In the genomic region with DNA sequence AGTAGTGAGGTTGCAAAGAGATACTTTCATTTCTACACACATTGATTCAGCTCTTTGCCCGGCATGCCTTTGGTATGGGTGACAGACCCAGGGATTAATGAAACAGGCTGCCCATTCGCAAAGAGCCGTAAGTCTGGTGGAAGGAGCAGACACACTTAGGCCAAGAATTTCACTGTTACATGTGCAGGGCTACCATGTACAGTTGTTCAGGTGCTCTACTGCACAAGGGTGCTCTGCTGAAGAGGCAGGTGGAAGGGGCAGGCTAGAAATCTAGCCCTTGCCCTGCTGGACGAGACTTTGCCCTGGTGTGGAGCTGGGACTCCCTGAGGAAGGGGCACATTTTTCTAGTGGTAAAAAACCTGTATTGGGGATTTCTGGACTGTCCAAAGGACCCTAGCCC, we compare ENCODE assay signal across 35 cellular contexts. TPM values are rescaled to one million over a fixed set of nuclear protein-coding genes. Genes with fewer than 3 reads are reported as not detected.
DNase-seq lines count a peak whose midpoint lies in the region; ATAC-seq and TF ChIP-seq lines count a peak whose summit lies in the region.
"Had no signal": no experiment of that assay in that cellular context is flagged by ENCODE, and none has a peak within 500 bp of the region (broad histone marks: within the 10 kb centered on the region; RNA-seq: fewer than 3 reads in every experiment).

No MANE protein-coding gene starts in this region.

- no TSS peak for BruUV-seq in A673 (replicated peaks; lab: Mats Ljungman, UMichigan)

- H3K27me3 Mint-ChIP-seq in activated CD8-positive, alpha-beta memory T cell treated with anti-CD3 and anti-CD28 coated beads, Interleukin-2, amount 10 ng/mL, durations not matched to agents 7 days and 5 days: peaks cover 10% of the 10 kb centered on the region
- H3K27me3 Mint-ChIP-seq in activated naive CD4-positive, alpha-beta T cell treated with anti-CD3 and anti-CD28 coated beads, Interleukin-2, amount 10 ng/mL, durations not matched to agents 7 days and 5 days: peaks cover 9% of the 10 kb centered on the region

- H3K27ac Mint-ChIP-seq in activated CD8-positive, alpha-beta memory T cell treated with anti-CD3 and anti-CD28 coated beads, Interleukin-2, amount 10 ng/mL, durations not matched to agents 7 days and 5 days: no peak overlapping the region
- no peak overlapping the region for H3K27ac Mint-ChIP-seq in activated naive CD4-positive, alpha-beta T cell treated with anti-CD3 and anti-CD28 coated beads, Interleukin-2, amount 10 ng/mL, durations not matched to agents 7 days and 5 days
- H3K27ac Mint-ChIP-seq: B cell; CD4-positive, alpha-beta memory T cell; CD4-positive, alpha-beta T cell; CD4-positive, CD25-positive, alpha-beta regulatory T cell; CD8-positive, alpha-beta memory T cell; CD8-positive, alpha-beta T cell had no signal

- H3K4me1 Mint-ChIP-seq in activated CD8-positive, alpha-beta memory T cell treated with anti-CD3 and anti-CD28 coated beads, Interleukin-2, amount 10 ng/mL, durations not matched to agents 7 days and 5 days: no peaks in the 10 kb centered on the region
- no peaks in the 10 kb centered on the region for H3K4me1 Mint-ChIP-seq in activated naive CD4-positive, alpha-beta T cell treated with anti-CD3 and anti-CD28 coated beads, Interleukin-2, amount 10 ng/mL, durations not matched to agents 7 days and 5 days
- H3K4me1 Mint-ChIP-seq: B cell; CD14-positive monocyte; CD4-positive, alpha-beta memory T cell; CD4-positive, CD25-positive, alpha-beta regulatory T cell; CD8-positive, alpha-beta memory T cell had no signal

- CTCF ChIA-PET in activated CD8-positive, alpha-beta memory T cell treated with anti-CD3 and anti-CD28 coated beads, Interleukin-2, amount 10 ng/mL, durations not matched to agents 7 days and 5 days (lab: Charles Lee): no interaction called here
- CTCF ChIA-PET in A673 (lab: Charles Lee): no interaction called here
- CTCF ChIA-PET in activated naive CD4-positive, alpha-beta T cell treated with anti-CD3 and anti-CD28 coated beads, Interleukin-2, amount 10 ng/mL, durations not matched to agents 7 days and 5 days (lab: Charles Lee): no interaction called here

- H3K9me3 Mint-ChIP-seq in activated CD8-positive, alpha-beta memory T cell treated with anti-CD3 and anti-CD28 coated beads, Interleukin-2, amount 10 ng/mL, durations not matched to agents 7 days and 5 days (ENCODE audit: low read depth): no peaks in the 10 kb centered on the region
- H3K9me3 Mint-ChIP-seq in activated naive CD4-positive, alpha-beta T cell treated with anti-CD3 and anti-CD28 coated beads, Interleukin-2, amount 10 ng/mL, durations not matched to agents 7 days and 5 days: no peaks in the 10 kb centered on the region
- H3K9me3 Mint-ChIP-seq: CD4-positive, alpha-beta T cell; CD8-positive, alpha-beta T cell had no signal

- TF ChIP-seq CTCF in esophagus muscularis mucosa (IDR thresholded peaks at IDR 0.05): no peak
- no peak for TF ChIP-seq CTCF in lung (IDR thresholded peaks at IDR 0.05; ENCODE audit: control extremely low read depth, extremely low read depth)
- no peak for TF ChIP-seq CTCF in A673 (conservative IDR thresholded peaks at IDR 0.05; ENCODE audit: low read depth, low read length)

- ATAC-seq in activated CD8-positive, alpha-beta memory T cell treated with anti-CD3 and anti-CD28 coated beads, Interleukin-2, amount 10 ng/mL, durations not matched to agents 7 days and 5 days: no peak
- no peak for ATAC-seq in lung (ENCODE audit: insufficient read depth, low FRiP score)
- ATAC-seq in HG03469 (IDR thresholded peaks at IDR 0.05; ENCODE audit: unreplicated experiment): no peak
- ATAC-seq: A549; CD8-positive, alpha-beta T cell had no signal

- TF ChIP-seq EP300 in esophagus muscularis mucosa (IDR thresholded peaks at IDR 0.05): no peak

- POLR2A ChIA-PET in A673 (lab: Charles Lee; ENCODE audit: low non-redundant PET): no interaction called here

- H3K4me3 ChIP-seq in Karpas-422 (ENCODE audit: low read length): no peak overlapping the region
- no peak overlapping the region for H3K4me3 ChIP-seq in esophagus muscularis mucosa
- H3K4me3 ChIP-seq in lung: no peak overlapping the region
- no peak overlapping the region for H3K4me3 ChIP-seq in A673 (ENCODE audit: low read depth, low read length, poor library complexity, severe bottlenecking)
- H3K4me3 ChIP-seq: A549; BLaER1; BLaER1 treated with 17β-estradiol and CSF1 and Interleukin-3, amounts not matched to agents 10 nM and 100 nM had no signal

- no peaks in the 10 kb centered on the region for H3K36me3 ChIP-seq in Karpas-422 (ENCODE audit: insufficient read depth, low read length)
- no peaks in the 10 kb centered on the region for H3K36me3 ChIP-seq in esophagus muscularis mucosa
- H3K36me3 ChIP-seq in lung (ENCODE audit: control insufficient read depth in 2 of 2, insufficient read depth in 2 of 2, low read length in 2 of 2): no peaks in the 10 kb centered on the region
- no peaks in the 10 kb centered on the region for H3K36me3 ChIP-seq in A673 (ENCODE audit: insufficient read depth, low read length, poor library complexity, severe bottlenecking)
- H3K36me3 ChIP-seq: BE2C; BLaER1; BLaER1 treated with 17β-estradiol and CSF1 and Interleukin-3, amounts not matched to agents 10 nM and 100 nM had no signal

- H3K79me2 ChIP-seq in Karpas-422 (ENCODE audit: low read length): no peaks in the 10 kb centered on the region

- H3K36me3 Mint-ChIP-seq in activated CD8-positive, alpha-beta memory T cell treated with anti-CD3 and anti-CD28 coated beads, Interleukin-2, amount 10 ng/mL, durations not matched to agents 7 days and 5 days: no peaks in the 10 kb centered on the region
- no peaks in the 10 kb centered on the region for H3K36me3 Mint-ChIP-seq in activated naive CD4-positive, alpha-beta T cell treated with anti-CD3 and anti-CD28 coated beads, Interleukin-2, amount 10 ng/mL, durations not matched to agents 7 days and 5 days
- H3K36me3 Mint-ChIP-seq: CD14-positive monocyte; CD4-positive, alpha-beta memory T cell; CD4-positive, CD25-positive, alpha-beta regulatory T cell; CD8-positive, alpha-beta memory T cell; CD8-positive, alpha-beta T cell had no signal

- no peak overlapping the region for H3K4me3 Mint-ChIP-seq in activated CD8-positive, alpha-beta memory T cell treated with anti-CD3 and anti-CD28 coated beads, Interleukin-2, amount 10 ng/mL, durations not matched to agents 7 days and 5 days
- no peak overlapping the region for H3K4me3 Mint-ChIP-seq in activated naive CD4-positive, alpha-beta T cell treated with anti-CD3 and anti-CD28 coated beads, Interleukin-2, amount 10 ng/mL, durations not matched to agents 7 days and 5 days
- H3K4me3 Mint-ChIP-seq: B cell; CD14-positive monocyte; CD4-positive, alpha-beta memory T cell; CD4-positive, alpha-beta T cell; CD4-positive, CD25-positive, alpha-beta regulatory T cell; CD8-positive, alpha-beta memory T cell; CD8-positive, alpha-beta T cell had no signal

- intact Hi-C loops in esophagus muscularis mucosa (cut with DNase I): no loop called here
- intact Hi-C loops in A673 (cut with micrococcal nuclease; ENCODE audit: unreplicated experiment): no loop called here

- no peaks in the 10 kb centered on the region for H3K27me3 ChIP-seq in Karpas-422 (ENCODE audit: low read length)
- H3K27me3 ChIP-seq in esophagus muscularis mucosa: peaks cover 0 to 9% (median 0%) of the 10 kb centered on the region in 4 donors
- H3K27me3 ChIP-seq in lung (ENCODE audit: control insufficient read depth, insufficient read depth): peaks cover 4% of the 10 kb centered on the region
- peaks cover 7% of the 10 kb centered on the region for H3K27me3 ChIP-seq in A673 (replicated peaks; ENCODE audit: insufficient read depth, low read depth, low read length, poor library complexity)
- H3K27me3 ChIP-seq: BE2C; BLaER1; BLaER1 treated with 17β-estradiol and CSF1 and Interleukin-3, amounts not matched to agents 10 nM and 100 nM had no signal

- WGBS in esophagus muscularis mucosa: 95% methylated on average over 4 of the region's 4 CpGs
- WGBS in lung, 2 donors: 93 to 96% methylated on average over 4 of the region's 4 CpGs

- no peaks in the 10 kb centered on the region for H4K20me1 ChIP-seq in Karpas-422 (ENCODE audit: insufficient read depth, low read depth, low read length)
- H4K20me1 ChIP-seq: BLaER1; BLaER1 treated with 17β-estradiol and CSF1 and Interleukin-3, amounts not matched to agents 10 nM and 100 nM had no signal

- H3K27ac ChIP-seq in Karpas-422 (ENCODE audit: low read length) (peak overlapping the region; percentile 91), esophagus muscularis mucosa (replicated peaks in 1 of 4) (no peak overlapping the region), lung (ENCODE audit: low read depth in 1 of 2, low read length in 1 of 2) (no peak overlapping the region), A673 (ENCODE audit: low read depth, low read length, poor library complexity, severe bottlenecking) (no peak overlapping the region)
- H3K27ac ChIP-seq: 22Rv1; A549; BLaER1; BLaER1 treated with 17β-estradiol and CSF1 and Interleukin-3, amounts not matched to agents 10 nM and 100 nM; C4-2B had no signal

- peak; percentile 14 for DNase-seq in activated CD8-positive, alpha-beta memory T cell treated with anti-CD3 and anti-CD28 coated beads, Interleukin-2, amount 10 ng/mL, durations not matched to agents 7 days and 5 days
- DNase-seq in activated CD8-positive, alpha-beta memory T cell treated with anti-CD3 and anti-CD28 coated beads, Interleukin-2, amount 50 U/mL, for 48 hours: no peak
- DNase-seq in Karpas-422 (no peak), esophagus muscularis mucosa (ENCODE audit: extremely low spot score) (peak; percentile 81), lung (ENCODE audit: low spot score) (peak; percentile 10), A673 (ENCODE audit: low spot score) (no peak)
- DNase-seq in activated naive CD4-positive, alpha-beta T cell treated with anti-CD3 and anti-CD28 coated beads, Interleukin-2, amount 10 ng/mL, durations not matched to agents 7 days and 5 days: no peak
- DNase-seq: 8988T; ACHN; AML-193; BE2C; Caco-2; Calu3; CD4-positive, alpha-beta memory T cell; CD4-positive, alpha-beta T cell; CD4-positive, CD25-positive, alpha-beta regulatory T cell; CD8-positive, alpha-beta memory T cell; CD8-positive, alpha-beta T cell; COR-L47; DMS 273 treated with DMSO at 0.1 percent for 48 hours; DMS153; DMS53; DMS79; DMS79 treated with DMSO at 0.1 percent for 48 hours; DND-41; EL had no signal

- H3K4me1 ChIP-seq in Karpas-422 (ENCODE audit: low read length) (peaks cover 65% of the 10 kb centered on the region), esophagus muscularis mucosa (no peaks in the 10 kb centered on the region), lung (ENCODE audit: control insufficient read depth in 2 of 2, insufficient read depth in 2 of 2, low read length in 2 of 2) (peaks cover 0 to 1% of the 10 kb centered on the region in 2 donors), A673 (ENCODE audit: insufficient read depth, low read length, poor library complexity, severe bottlenecking) (no peaks in the 10 kb centered on the region)
- H3K4me1 ChIP-seq: A549; BE2C; BLaER1; BLaER1 treated with 17β-estradiol and CSF1 and Interleukin-3, amounts not matched to agents 10 nM and 100 nM; Caco-2 had no signal

- no peaks in the 10 kb centered on the region for H3K9me2 ChIP-seq in Karpas-422 (replicated peaks; ENCODE audit: insufficient read depth, low read length)

- no peak overlapping the region; the same call in 1 of the 2 replicates for H3K9ac ChIP-seq in Karpas-422 (ENCODE audit: low read length)
- H3K9ac ChIP-seq: BLaER1; BLaER1 treated with 17β-estradiol and CSF1 and Interleukin-3, amounts not matched to agents 10 nM and 100 nM had no signal

- no peak for TF ChIP-seq POLR2A in esophagus muscularis mucosa (IDR thresholded peaks at IDR 0.05; ENCODE audit: low read depth)

- H3K4me2 ChIP-seq in Karpas-422 (ENCODE audit: low read depth, low read length, poor library complexity, severe bottlenecking): peak overlapping the region; percentile 59
- H3K4me2 ChIP-seq: A549; BLaER1; BLaER1 treated with 17β-estradiol and CSF1 and Interleukin-3, amounts not matched to agents 10 nM and 100 nM had no signal

- no peak overlapping the region for H2AFZ ChIP-seq in Karpas-422 (ENCODE audit: low read length)

- H3K9me3 ChIP-seq in Karpas-422 (ENCODE audit: low read length) (no peaks in the 10 kb centered on the region), esophagus muscularis mucosa (no peaks in the 10 kb centered on the region), lung (ENCODE audit: control insufficient read depth in 2 of 2, insufficient read depth in 1 of 2, low read length in 1 of 2) (no peaks in the 10 kb centered on the region), A673 (ENCODE audit: low read depth, low read length, poor library complexity, severe bottlenecking) (no peaks in the 10 kb centered on the region)
- H3K9me3 ChIP-seq: A549, BE2C, Caco-2 had no signal

RNA-seq across cellular contexts. Expression of gene RASGRF1, which starts 26.2 kb away (rescaled TPM):
- total RNA-seq in activated CD8-positive, alpha-beta memory T cell treated with anti-CD3 and anti-CD28 coated beads, Interleukin-2, amount 10 ng/mL, durations not matched to agents 7 days and 5 days: under 1 TPM in 1 of 2 experiments, not detected in 1; 0.02 TPM
- total RNA-seq in Karpas-422 (2014; rRNA removed; shearing (Covaris generic); ENCODE audit: low replicate concordance): 3.6 and 10.5 TPM in 2 replicates
- total RNA-seq in esophagus muscularis mucosa (under 1 TPM in 2 of 4 donors, not detected in 2; 0.17 to 0.23 TPM), lung (10 to 100 TPM; 20.4 to 71.2 TPM), A673 (2021) (0.42 and 0.73 TPM in 2 replicates)
- polyA plus RNA-seq in lung: 10 to 100 TPM; 10.9 to 28.8 TPM
- total RNA-seq: CD4-positive, alpha-beta memory T cell; CD4-positive, alpha-beta T cell; CD4-positive, CD25-positive, alpha-beta regulatory T cell; CD8-positive, alpha-beta memory T cell; CD8-positive, alpha-beta T cell; Daoy had no signal
- polyA plus RNA-seq: CD14-positive monocyte; CD4-positive, alpha-beta memory T cell; CD4-positive, CD25-positive, alpha-beta regulatory T cell; CD8-positive, alpha-beta memory T cell had no signal

Comparison
In these comparisons a context has a peak if more than half of its experiments do, and no peak if none do; other contexts are left out.
1. DNase-seq: peak in activated CD8-positive, alpha-beta memory T cell treated with anti-CD3 and anti-CD28 coated beads, Interleukin-2, amount 10 ng/mL, durations not matched to agents 7 days and 5 days (single experiment), esophagus muscularis mucosa (single experiment) and lung (single experiment); none in activated CD8-positive, alpha-beta memory T cell treated with anti-CD3 and anti-CD28 coated beads, Interleukin-2, amount 50 U/mL, for 48 hours (single experiment), Karpas-422 (single experiment), A673 (single experiment) and activated naive CD4-positive, alpha-beta T cell treated with anti-CD3 and anti-CD28 coated beads, Interleukin-2, amount 10 ng/mL, durations not matched to agents 7 days and 5 days (single experiment).